Comparison of ENCODE assay signal across 12 cellular contexts in the genomic region with DNA sequence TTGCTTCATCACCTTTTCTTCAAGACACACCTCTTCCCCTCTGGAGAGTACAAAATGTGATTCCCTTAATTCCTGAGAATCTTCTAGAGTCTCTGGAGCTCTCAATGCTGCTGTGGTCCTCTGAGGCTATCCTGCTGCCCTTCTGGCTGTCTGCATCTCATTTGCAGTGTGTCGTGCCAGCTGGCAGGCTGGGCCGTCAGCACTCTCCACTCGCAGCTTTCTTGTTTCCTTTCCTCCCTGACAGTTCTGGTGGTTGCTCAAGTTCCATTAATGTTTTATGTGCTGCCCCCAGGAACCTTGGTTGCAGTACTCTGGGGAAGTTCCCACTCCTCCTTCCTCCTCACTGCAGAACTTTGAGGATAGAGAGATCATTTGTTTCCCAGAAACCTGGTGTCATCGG.
A peak's percentile ranks its signal among the peaks of the same experiment; 100 is the strongest.
DNase-seq lines count a peak whose midpoint lies in the region; ATAC-seq and TF ChIP-seq lines count a peak whose summit lies in the region.
"Had no signal": no experiment of that assay in that cellular context is flagged by ENCODE, and none has a peak within 500 bp of the region (broad histone marks: within the 10 kb centered on the region; RNA-seq: fewer than 3 reads in every experiment).

No MANE protein-coding gene starts in this region.

- H3K27me3 ChIP-seq in adrenal gland: no peaks in the 10 kb centered on the region
- no peaks in the 10 kb centered on the region for H3K27me3 ChIP-seq in right cardiac atrium (ENCODE audit: control insufficient read depth, insufficient read depth)
- peaks cover 3% of the 10 kb centered on the region for H3K27me3 ChIP-seq in mammary epithelial cell (ENCODE audit: insufficient read depth, low read length)
- H3K27me3 ChIP-seq: tibial nerve had no signal

- no TSS peak for BruUV-seq in mammary epithelial cell (replicated peaks; lab: Mats Ljungman, UMichigan)

- peak; percentile 77 for DNase-seq in DMS79 treated with DMSO at 0.1 percent for 48 hours (lab: John Stamatoyannopoulos, UW)
- peak in 6 of 7 donors; percentile 45 to 81 (median 54) for DNase-seq in adrenal gland
- DNase-seq in right cardiac atrium: peak; percentile 80 to 95 (median 92)
- peak; percentile 59 for DNase-seq in retina
- DNase-seq in mammary epithelial cell: no peak
- DNase-seq in ACHN: no peak
- DNase-seq: activated T-cell treated with anti-CD3 and anti-CD28 coated beads, Interleukin-2, amount 50 U/mL, for 48 hours; NCI-H345; WERI-Rb-1 had no signal

- H3K27ac ChIP-seq in adrenal gland (peak overlapping the region in 2 of 5 donors; percentile 26 to 32), right cardiac atrium (ENCODE audit: low read length) (no peak overlapping the region), mammary epithelial cell (ENCODE audit: insufficient read depth, low read depth, low read length) (no peak overlapping the region)
- H3K27ac ChIP-seq: tibial nerve, WERI-Rb-1 had no signal

- H4K20me1 ChIP-seq in mammary epithelial cell (ENCODE audit: insufficient read depth, low read length): no peaks in the 10 kb centered on the region

- no peak overlapping the region for H3K4me3 ChIP-seq in adrenal gland
- H3K4me3 ChIP-seq in right cardiac atrium (ENCODE audit: low read length): no peak overlapping the region
- no peak overlapping the region for H3K4me3 ChIP-seq in mammary epithelial cell (replicated peaks in 1 of 3; ENCODE audit: insufficient read depth in 1 of 3, low read depth in 2 of 3, low read length in 3 of 3)
- H3K4me3 ChIP-seq: tibial nerve had no signal

- dilution Hi-C loops in mammary epithelial cell (cut with HindIII; ENCODE audit: low sequenced_read_pairs): no loop called here

- ATAC-seq in right cardiac atrium (peak; percentile 90 to 95), esophagus mucosa (no peak), HG03354 (IDR thresholded peaks at IDR 0.05; ENCODE audit: poor library complexity, severe bottlenecking, unreplicated experiment) (no peak)

- no peak overlapping the region for H3K4me2 ChIP-seq in mammary epithelial cell (ENCODE audit: insufficient read depth, low read depth, low read length)

- CTCF ChIA-PET in mammary epithelial cell (lab: Charles Lee; ENCODE audit: low non-redundant PET): no interaction called here

- 37 to 57% (median 41%) methylated on average over 4 of the region's 4 CpGs for WGBS in adrenal gland, 4 donors
- WGBS in right cardiac atrium: 10% methylated on average over 4 of the region's 4 CpGs
- WGBS in mammary epithelial cell (ENCODE audit: low coverage, missing lambda C conversion rate): 29% methylated on average over 4 of the region's 4 CpGs

- H3K36me3 ChIP-seq in adrenal gland (replicated peaks in 1 of 2): no peaks in the 10 kb centered on the region
- H3K36me3 ChIP-seq in mammary epithelial cell (ENCODE audit: insufficient read depth, low read length): no peaks in the 10 kb centered on the region
- H3K36me3 ChIP-seq: tibial nerve, WERI-Rb-1 had no signal

- TF ChIP-seq CTCF in adrenal gland (IDR thresholded peaks at IDR 0.05) (no peak), mammary epithelial cell (conservative IDR thresholded peaks at IDR 0.05 in 1 of 2, IDR thresholded peaks at IDR 0.05 in 1 of 2; ENCODE audit: extremely low read depth in 1 of 2, insufficient read depth in 1 of 2, low read depth in 1 of 2, low read length in 2 of 2) (no peak)

- H3K4me1 ChIP-seq in adrenal gland (replicated peaks in 1 of 2): peaks cover 0 to 34% of the 10 kb centered on the region in 2 donors
- peaks cover 11% of the 10 kb centered on the region for H3K4me1 ChIP-seq in right cardiac atrium (ENCODE audit: control insufficient read depth, insufficient read depth, low read length)
- no peaks in the 10 kb centered on the region for H3K4me1 ChIP-seq in mammary epithelial cell (ENCODE audit: insufficient read depth, low read length)

- H3K79me2 ChIP-seq in mammary epithelial cell (ENCODE audit: insufficient read depth, low read length): no peaks in the 10 kb centered on the region

- intact Hi-C loops in adrenal gland (cut with DNase I): no loop called here
- intact Hi-C loops in right cardiac atrium (cut with DNase I): no loop called here
- intact Hi-C loops in mammary epithelial cell (cut with micrococcal nuclease): no loop called here

- no peak for TF ChIP-seq POLR2A in adrenal gland (IDR thresholded peaks at IDR 0.05)

- in situ Hi-C loops in mammary epithelial cell (cut with MboI; ENCODE audit: low sequenced_read_pairs in 2 of 2) (no loop called here), ACHN (cut with HindIII; ENCODE audit: low pct_ligation_motif_present, low pct_unique_long_range_greater_than_20kb, low sequenced_read_pairs) (no loop called here)

- H3K9me3 ChIP-seq in adrenal gland (replicated peaks in 1 of 3): no peaks in the 10 kb centered on the region
- H3K9me3 ChIP-seq in right cardiac atrium (ENCODE audit: control insufficient read depth, low read length): no peaks in the 10 kb centered on the region
- no peaks in the 10 kb centered on the region for H3K9me3 ChIP-seq in mammary epithelial cell (replicated peaks; ENCODE audit: insufficient read depth, low read length)
- H3K9me3 ChIP-seq: tibial nerve had no signal

- H3K9ac ChIP-seq in mammary epithelial cell (ENCODE audit: insufficient read depth, low read length): no peak overlapping the region

- H2AFZ ChIP-seq in mammary epithelial cell (ENCODE audit: low read depth, low read length): no peak overlapping the region

Comparison
In these comparisons a context has a peak if more than half of its experiments do, and no peak if none do; other contexts are left out.
1. DNase-seq: peak in DMS79 treated with DMSO at 0.1 percent for 48 hours (single experiment), adrenal gland (6 of 7), right cardiac atrium (3 of 3) and retina (single experiment); none in mammary epithelial cell (single experiment) and ACHN (single experiment).
2. ATAC-seq: peak in right cardiac atrium (2 of 2); none in esophagus mucosa (single experiment) and HG03354 (single experiment).